Comparison of ENCODE assay signal across 17 cellular contexts in genomic region chr17:49753959-49754391, GRCh38. TPM values are rescaled to one million over a fixed set of nuclear protein-coding genes. Genes with fewer than 3 reads are reported as not detected.
DNase-seq lines count a peak whose midpoint lies in the region; FAIRE-seq and TF ChIP-seq lines count a peak whose summit lies in the region.
"Had no signal": no experiment of that assay in that cellular context is flagged by ENCODE, and none has a peak within 500 bp of the region (broad histone marks: within the 10 kb centered on the region; RNA-seq: fewer than 3 reads in every experiment).

No MANE protein-coding gene starts in this region.

- H3K4me3 ChIP-seq in OCI-LY1 (ENCODE audit: low read depth, low read length, poor library complexity, severe bottlenecking) (no peak overlapping the region), fibroblast of pulmonary artery (replicated peaks; ENCODE audit: low read depth, low read length) (no peak overlapping the region), spleen (no peak overlapping the region)
- H3K4me3 ChIP-seq: dorsolateral prefrontal cortex had no signal

- TF ChIP-seq CTCF in OCI-LY1 (IDR thresholded peaks at IDR 0.05; ENCODE audit: low read length) (no peak), fibroblast of pulmonary artery (IDR thresholded peaks at IDR 0.05; ENCODE audit: low read length, missing control alignments) (no peak), spleen (IDR thresholded peaks at IDR 0.05 in 8 of 11, conservative IDR thresholded peaks at IDR 0.05 in 3 of 11) (no peak), D721Med (IDR thresholded peaks at IDR 0.05; ENCODE audit: insufficient read depth, missing control alignments) (no peak)

- TF ChIP-seq POLR2A in spleen (IDR thresholded peaks at IDR 0.05) = no peak

- H3K27me3 ChIP-seq in OCI-LY1 (ENCODE audit: insufficient read depth, low read length) = no peaks in the 10 kb centered on the region
- H3K27me3 ChIP-seq in spleen (replicated peaks in 1 of 7) = no peaks in the 10 kb centered on the region
- H3K27me3 ChIP-seq: dorsolateral prefrontal cortex had no signal

- peak; percentile 55 for DNase-seq in activated effector memory CD4-positive, alpha-beta T cell treated with anti-CD3 and anti-CD28 coated beads, Interleukin-2, amount 50 U/mL, for 16 hours
- DNase-seq in activated effector memory CD4-positive, alpha-beta T cell treated with Interleukin-2 at 50 U/mL for 16 hours = no peak
- peak; percentile 67 for DNase-seq in fibroblast of pulmonary artery (ENCODE audit: low read depth)
- no peak for DNase-seq in spleen
- DNase-seq in dermis blood vessel endothelial cell = no peak
- DNase-seq in D721Med (ENCODE audit: insufficient read length, low spot score) = no peak
- no peak for DNase-seq in stimulated activated CD4-positive, alpha-beta T cell treated with anti-CD3 and anti-CD28 coated beads, Interleukin-2, amount 100 ng/mL, for 48 hours
- DNase-seq: amniotic stem cell; DMS79; dorsolateral prefrontal cortex; foreskin fibroblast; NCI-H1436 treated with DMSO at 0.1 percent for 48 hours; NCI-H510A treated with DMSO at 0.1 percent for 48 hours; stimulated activated CD8-positive, alpha-beta memory T cell treated with anti-CD3 and anti-CD28 coated beads, Interleukin-4, amount 100 ng/mL, for 48 hours had no signal

- H3K4me1 ChIP-seq in OCI-LY1 (ENCODE audit: insufficient read depth, low read length, severe bottlenecking) (peaks cover 80% of the 10 kb centered on the region), spleen (peaks cover 31 to 100% (median 81%) of the 10 kb centered on the region in 6 donors)

- no peaks in the 10 kb centered on the region for H4K20me1 ChIP-seq in OCI-LY1 (ENCODE audit: insufficient read depth, low read length)

- WGBS in spleen, 5 donors = 59 to 78% (median 61%) methylated on average over 8 of the region's 8 CpGs

- H3K27ac ChIP-seq in OCI-LY1 (ENCODE audit: low read depth, low read length, poor library complexity, severe bottlenecking) (peak overlapping the region; percentile 65), spleen (peak overlapping the region in 6 of 8 donors; percentile 6 to 61 (median 53))
- H3K27ac ChIP-seq: dorsolateral prefrontal cortex had no signal

- no peak overlapping the region for H2AFZ ChIP-seq in OCI-LY1 (ENCODE audit: low read length)

- peaks cover 4% of the 10 kb centered on the region; the same call in 1 of the 2 replicates for H3F3A ChIP-seq in OCI-LY1 (ENCODE audit: insufficient read depth, low read length)

- peaks cover 17% of the 10 kb centered on the region; the same call in 1 of the 2 replicates for H3K36me3 ChIP-seq in OCI-LY1 (ENCODE audit: insufficient read depth, low read length)
- peaks cover 0 to 35% (median 7%) of the 10 kb centered on the region in 6 donors for H3K36me3 ChIP-seq in spleen

- no peak overlapping the region for H3K9ac ChIP-seq in OCI-LY1 (ENCODE audit: low read length)

- FAIRE-seq in D721Med (lab: Jason Lieb, UNC) = no peak
- FAIRE-seq: RCC 7860, TTC549 had no signal

- H3K4me2 ChIP-seq in OCI-LY1 (ENCODE audit: low read length) = no peak overlapping the region; the same call in 1 of the 2 replicates

- H3K9me3 ChIP-seq in OCI-LY1 (ENCODE audit: low read length) = no peaks in the 10 kb centered on the region
- no peaks in the 10 kb centered on the region for H3K9me3 ChIP-seq in spleen

- H3K9me2 ChIP-seq in OCI-LY1 (ENCODE audit: low read depth, low read length) = no peaks in the 10 kb centered on the region

- intact Hi-C loops in spleen (cut with DNase I; ENCODE audit: low total_unique reads) = no loop called here

- H3K79me2 ChIP-seq in OCI-LY1 (ENCODE audit: insufficient read depth, low read length) = peaks cover 62% of the 10 kb centered on the region

RNA-seq across cellular contexts. Expression of gene FAM117A, which starts 10.0 kb away (rescaled TPM):
- total RNA-seq in spleen = 10 to 100 TPM; 43.1 to 87.4 (median 47.8) TPM
- polyA plus RNA-seq in spleen = 10 to 100 TPM; 15.6 to 36.7 (median 17.5) TPM
- total RNA-seq in dermis blood vessel endothelial cell = 15.5 and 25.4 TPM in 2 replicates

RNA-seq across cellular contexts. Expression of gene KAT7, which starts 34.5 kb away (rescaled TPM):
- 10 to 100 TPM; 38.1 to 81.2 (median 65.0) TPM for total RNA-seq in spleen
- polyA plus RNA-seq in spleen = 10 to 100 TPM in 1 of 3 donors, 1 to 10 TPM in 2; 5.9 to 11.4 (median 8.0) TPM
- 88.0 and 133 TPM in 2 replicates for total RNA-seq in dermis blood vessel endothelial cell

RNA-seq across cellular contexts. Expression of gene SLC35B1, which starts 46.2 kb away (rescaled TPM):
- total RNA-seq in spleen (10 to 100 TPM; 37.0 to 69.9 (median 48.5) TPM), dermis blood vessel endothelial cell (56.9 and 58.9 TPM in 2 replicates)
- polyA plus RNA-seq in spleen = 10 to 100 TPM; 23.7 to 42.0 (median 37.5) TPM

Comparison
In these comparisons a context has a peak if more than half of its experiments do, and no peak if none do; other contexts are left out.
1. DNase-seq: peak in activated effector memory CD4-positive, alpha-beta T cell treated with anti-CD3 and anti-CD28 coated beads, Interleukin-2, amount 50 U/mL, for 16 hours (single experiment) and fibroblast of pulmonary artery (single experiment); none in activated effector memory CD4-positive, alpha-beta T cell treated with Interleukin-2 at 50 U/mL for 16 hours (single experiment), spleen (single experiment), dermis blood vessel endothelial cell (single experiment), D721Med (single experiment) and stimulated activated CD4-positive, alpha-beta T cell treated with anti-CD3 and anti-CD28 coated beads, Interleukin-2, amount 100 ng/mL, for 48 hours (0 of 2).